15 cellular contexts compared by ENCODE assay signal in the genomic region with DNA sequence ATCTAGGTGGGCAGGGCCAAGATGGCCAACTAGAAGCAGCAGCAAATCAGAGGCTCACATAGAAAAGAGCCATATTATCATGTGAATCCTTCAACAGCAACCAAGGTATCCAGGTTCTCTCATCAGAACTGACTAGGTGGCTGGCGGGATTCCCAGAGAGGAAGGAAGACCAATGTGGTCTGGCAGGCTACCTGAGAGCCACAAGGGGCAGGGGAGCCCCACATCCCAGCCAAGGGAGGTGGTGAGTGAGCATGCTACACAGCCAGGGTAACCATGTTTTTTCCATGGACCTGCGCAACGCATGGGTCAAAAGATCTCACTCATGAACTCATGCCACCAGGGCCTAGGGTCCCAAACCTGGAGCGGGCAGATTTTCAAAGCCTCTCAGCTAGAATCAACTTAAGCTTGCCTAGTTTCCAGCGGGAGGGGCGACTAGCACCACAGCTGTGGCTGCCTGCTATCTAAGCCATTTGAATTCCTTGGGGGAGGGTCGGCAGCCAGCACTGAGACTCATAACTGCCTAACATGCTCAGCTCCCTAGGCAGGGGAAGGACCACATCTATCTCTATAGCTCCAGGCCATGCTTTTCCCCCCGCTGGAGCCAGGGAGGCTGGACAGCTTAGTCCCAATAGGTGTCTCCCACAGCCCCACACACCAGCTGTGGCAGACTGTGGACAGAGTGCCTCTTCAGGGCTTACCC. TPM values are rescaled to one million over a fixed set of nuclear protein-coding genes. Genes with fewer than 3 reads are reported as not detected.
"Had no signal": no experiment of that assay in that cellular context is flagged by ENCODE, and none has a peak within 500 bp of the region (broad histone marks: within the 10 kb centered on the region; RNA-seq: fewer than 3 reads in every experiment).

No MANE protein-coding gene starts in this region.

- FAIRE-seq: endometrium, keratinocyte, small intestine had no signal

- H3K4me1 ChIP-seq: left ventricle myocardium inferior, parathyroid adenoma, uterus had no signal

- H3K79me2 ChIP-seq: parathyroid adenoma had no signal

- H3K9me3 ChIP-seq: uterus had no signal

- H2AFZ ChIP-seq: parathyroid adenoma had no signal

- DNase-seq: activated CD4-positive, alpha-beta T cell treated with anti-CD3 and anti-CD28 coated beads for 4 hours; activated naive CD4-positive, alpha-beta T cell treated with Interleukin-2 at 50 U/mL for 16 hours; activated naive CD8-positive, alpha-beta T cell treated with anti-CD3 and anti-CD28 coated beads, Interleukin-2, amount 50 U/mL, for 24 hours; dermis blood vessel endothelial cell; hypothalamus; left ventricle myocardium inferior; retina; small intestine; T-helper 9 cell had no signal

- H3K27ac ChIP-seq: left ventricle myocardium inferior, parathyroid adenoma, uterus had no signal

- H3K36me3 ChIP-seq: left ventricle myocardium inferior, uterus had no signal

- ATAC-seq: activated naive CD8-positive, alpha-beta T cell treated with anti-CD3 and anti-CD28 coated beads, Interleukin-2, amount 50 U/mL, for 24 hours; esophagus mucosa had no signal

- H3K9ac ChIP-seq: parathyroid adenoma had no signal

- H3K27me3 ChIP-seq: uterus had no signal

- H3K4me3 ChIP-seq: left ventricle myocardium inferior, uterus had no signal

RNA-seq across cellular contexts. Expression of gene CASP12, which starts 28.7 kb away (rescaled TPM):
- total RNA-seq: esophagus mucosa, left ventricle myocardium inferior, neural crest cell had no signal
- polyA plus RNA-seq: keratinocyte had no signal

RNA-seq across cellular contexts. Expression of gene CASP4, which starts 41.5 kb away (rescaled TPM):
- total RNA-seq: neural crest cell had no signal
